ENCODE assay signal across 11 cellular contexts in genomic region chr2:223585691-223586090, GRCh38. TPM values are rescaled to one million over a fixed set of nuclear protein-coding genes. Genes with fewer than 3 reads are reported as not detected.
DNase-seq lines count a peak whose midpoint lies in the region; ATAC-seq lines count a peak whose summit lies in the region.
"Had no signal": no experiment of that assay in that cellular context is flagged by ENCODE, and none has a peak within 500 bp of the region (broad histone marks: within the 10 kb centered on the region; RNA-seq: fewer than 3 reads in every experiment).

No MANE protein-coding gene starts in this region.

- ATAC-seq in GM18873 (IDR thresholded peaks at IDR 0.05; ENCODE audit: low FRiP score, unreplicated experiment) (no peak), HG03439 (IDR thresholded peaks at IDR 0.05; ENCODE audit: unreplicated experiment) (no peak), HG03457 (IDR thresholded peaks at IDR 0.05; ENCODE audit: unreplicated experiment) (no peak)

- intact Hi-C loops in head of caudate nucleus (cut with DNase I), result no loop called here

- DNase-seq in D341Med (ENCODE audit: low spot score), result peak; percentile 17
- peak; percentile 43 for DNase-seq in NCI-H1694 (lab: John Stamatoyannopoulos, UW)
- peak; percentile 59 for DNase-seq in RPMI7951 (ENCODE audit: low read depth)
- DNase-seq in head of caudate nucleus, result peak in 22 of 42 donors; percentile 4 to 76 (median 32)
- no peak for DNase-seq in stimulated activated CD4-positive, alpha-beta T cell treated with anti-CD3 and anti-CD28 coated beads, Interleukin-4, amount 100 ng/mL, for 4 hours
- DNase-seq: activated effector memory CD4-positive, alpha-beta T cell treated with Interleukin-2 at 50 U/mL for 16 hours; kidney; pancreas had no signal

RNA-seq across cellular contexts. Expression of gene SCG2, which starts 16.5 kb away (rescaled TPM):
- total RNA-seq in RPMI7951 (2014; rRNA removed; shearing (Covaris generic)), result 57.7 and 79.7 TPM in 2 replicates

Comparison
In these comparisons a context has a peak if more than half of its experiments do, and no peak if none do; other contexts are left out.
1. DNase-seq: peak in D341Med (single experiment), NCI-H1694 (single experiment), RPMI7951 (single experiment) and head of caudate nucleus (22 of 42); none in stimulated activated CD4-positive, alpha-beta T cell treated with anti-CD3 and anti-CD28 coated beads, Interleukin-4, amount 100 ng/mL, for 4 hours (0 of 2).